Comparison of ENCODE assay signal across 8 cellular contexts in genomic region chr17:1999557-2000251, GRCh38. TPM values are rescaled to one million over a fixed set of nuclear protein-coding genes. Genes with fewer than 3 reads are reported as not detected.
A peak's percentile ranks its signal among the peaks of the same experiment; 100 is the strongest.
DNase-seq lines count a peak whose midpoint lies in the region; ATAC-seq and TF ChIP-seq lines count a peak whose summit lies in the region.

No MANE protein-coding gene starts in this region.

- whole genome bisulfite sequencing in liver: 13% methylated on average over 13 of the region's 13 CpGs

- H3K4me3 Mint-ChIP-seq in activated CD8-positive, alpha-beta T cell treated with anti-CD3 and anti-CD28 coated beads, Interleukin-2, amount 10 ng/mL, durations not matched to agents 7 days and 5 days: no peak overlapping the region

- TF ChIP-seq CTCF in cardiac fibroblast (IDR thresholded peaks at IDR 0.05; ENCODE audit: low read depth, low read length): no peak
- no peak for TF ChIP-seq CTCF in liver (IDR thresholded peaks at IDR 0.05; ENCODE audit: low read depth, low read length, missing input control)
- no peak for TF ChIP-seq CTCF in thoracic aorta (IDR thresholded peaks at IDR 0.05)

- H3K9ac ChIP-seq in liver (ENCODE audit: low read depth in 1 of 2, low read length in 2 of 2): no peak overlapping the region

- DNase-seq in Ammon's horn (ENCODE audit: low spot score) (peak; percentile 71), NCI-H146 (lab: John Stamatoyannopoulos, UW) (peak; percentile 89), cardiac fibroblast (ENCODE audit: low read depth in 2 of 2) (peak; percentile 14 to 45), thoracic aorta (ENCODE audit: low spot score) (no peak)
- DNase-seq in effector CD8-positive, alpha-beta T cell (lab: John Stamatoyannopoulos, UW): no peak
- DNase-seq in activated CD8-positive, alpha-beta T cell treated with anti-CD3 and anti-CD28 coated beads, Interleukin-2, amount 10 ng/mL, durations not matched to agents 7 days and 5 days: no peak
- DNase-seq in activated naive CD4-positive, alpha-beta T cell treated with Interleukin-2 at 50 U/mL for 16 hours: no peak

- H3K4me1 Mint-ChIP-seq in activated CD8-positive, alpha-beta T cell treated with anti-CD3 and anti-CD28 coated beads, Interleukin-2, amount 10 ng/mL, durations not matched to agents 7 days and 5 days (ENCODE audit: low read depth): peaks cover 3% of the 10 kb centered on the region

- peaks cover 34 to 86% (median 68%) of the 10 kb centered on the region in 4 donors for H3K4me1 ChIP-seq in liver (ENCODE audit: control insufficient read depth in 4 of 4, insufficient read depth in 4 of 4, low read length in 3 of 4)
- peaks cover 26 to 40% of the 10 kb centered on the region in 2 donors for H3K4me1 ChIP-seq in thoracic aorta (ENCODE audit: control insufficient read depth in 1 of 2, low read depth in 2 of 2)

- H3K4me3 ChIP-seq in cardiac fibroblast (replicated peaks in 1 of 2; ENCODE audit: low read depth in 2 of 2, low read length in 2 of 2): no peak overlapping the region
- H3K4me3 ChIP-seq in liver (ENCODE audit: low read depth in 1 of 3, low read length in 3 of 3): no peak overlapping the region
- H3K4me3 ChIP-seq in thoracic aorta: peak overlapping the region; percentile 46

- peak in 1 of 2 donors; percentile 14 for TF ChIP-seq RAD21 in liver (IDR thresholded peaks at IDR 0.05)

- no peaks in the 10 kb centered on the region for H3K9me3 ChIP-seq in liver (ENCODE audit: control insufficient read depth in 4 of 4, low read length in 3 of 4)
- no peaks in the 10 kb centered on the region for H3K9me3 ChIP-seq in thoracic aorta

- no peaks in the 10 kb centered on the region for H3K36me3 Mint-ChIP-seq in activated CD8-positive, alpha-beta T cell treated with anti-CD3 and anti-CD28 coated beads, Interleukin-2, amount 10 ng/mL, durations not matched to agents 7 days and 5 days (ENCODE audit: low read depth)

- CTCF ChIA-PET in activated CD8-positive, alpha-beta T cell treated with anti-CD3 and anti-CD28 coated beads, Interleukin-2, amount 10 ng/mL, durations not matched to agents 7 days and 5 days (lab: Charles Lee): no interaction called here

- H3K27me3 ChIP-seq in liver (ENCODE audit: control insufficient read depth in 4 of 4, insufficient read depth in 4 of 4, low read length in 3 of 4) (no peaks in the 10 kb centered on the region), thoracic aorta (replicated peaks; ENCODE audit: insufficient read depth) (no peaks in the 10 kb centered on the region)

- no peak overlapping the region for H3K27ac Mint-ChIP-seq in activated CD8-positive, alpha-beta T cell treated with anti-CD3 and anti-CD28 coated beads, Interleukin-2, amount 10 ng/mL, durations not matched to agents 7 days and 5 days

- H3K27ac ChIP-seq in liver (ENCODE audit: low read depth in 1 of 2, low read length in 2 of 2): peak overlapping the region; percentile 28 to 56
- peak overlapping the region; percentile 70 to 74 for H3K27ac ChIP-seq in thoracic aorta

- H3K36me3 ChIP-seq in liver (ENCODE audit: control insufficient read depth in 4 of 4, insufficient read depth in 3 of 4, low read depth in 1 of 4, low read length in 3 of 4) (no peaks in the 10 kb centered on the region), thoracic aorta (no peaks in the 10 kb centered on the region)

- peaks cover 31% of the 10 kb centered on the region for H3K27me3 Mint-ChIP-seq in activated CD8-positive, alpha-beta T cell treated with anti-CD3 and anti-CD28 coated beads, Interleukin-2, amount 10 ng/mL, durations not matched to agents 7 days and 5 days (ENCODE audit: low read depth)

- POLR2A ChIA-PET in activated CD8-positive, alpha-beta T cell treated with anti-CD3 and anti-CD28 coated beads, Interleukin-2, amount 10 ng/mL, durations not matched to agents 7 days and 5 days (lab: Charles Lee): no interaction called here

- ATAC-seq in thoracic aorta (ENCODE audit: insufficient number of reproducible peaks, low FRiP score, low read depth): peak; percentile 46
- no peak for ATAC-seq in activated CD8-positive, alpha-beta T cell treated with anti-CD3 and anti-CD28 coated beads, Interleukin-2, amount 10 ng/mL, durations not matched to agents 7 days and 5 days

- H3K9me3 Mint-ChIP-seq in activated CD8-positive, alpha-beta T cell treated with anti-CD3 and anti-CD28 coated beads, Interleukin-2, amount 10 ng/mL, durations not matched to agents 7 days and 5 days (ENCODE audit: insufficient read depth): no peaks in the 10 kb centered on the region

TF ChIP-seq in liver, 16 proteins besides CTCF, POLR2A, EP300 and RAD21:
- TF ChIP-seq FOXA1 (IDR thresholded peaks at IDR 0.05) (no peak), ZBTB33 (IDR thresholded peaks at IDR 0.05) (no peak), YY1 (IDR thresholded peaks at IDR 0.05) (peak; percentile 15), SP1 (IDR thresholded peaks at IDR 0.05) (peak; percentile 35), JUND (IDR thresholded peaks at IDR 0.05) (no peak), HNF4A (conservative IDR thresholded peaks at IDR 0.05) (peak in 1 of 2 donors; percentile 16), NR2F2 (IDR thresholded peaks at IDR 0.05) (peak; percentile 2), RXRA (IDR thresholded peaks at IDR 0.05) (peak; percentile 10 to 23), FOXA2 (IDR thresholded peaks at IDR 0.05) (no peak), HNF4G (IDR thresholded peaks at IDR 0.05) (no peak), GABPA (IDR thresholded peaks at IDR 0.05 in 1 of 2, conservative IDR thresholded peaks at IDR 0.05 in 1 of 2) (no peak)
- TF ChIP-seq, protein P1, sequence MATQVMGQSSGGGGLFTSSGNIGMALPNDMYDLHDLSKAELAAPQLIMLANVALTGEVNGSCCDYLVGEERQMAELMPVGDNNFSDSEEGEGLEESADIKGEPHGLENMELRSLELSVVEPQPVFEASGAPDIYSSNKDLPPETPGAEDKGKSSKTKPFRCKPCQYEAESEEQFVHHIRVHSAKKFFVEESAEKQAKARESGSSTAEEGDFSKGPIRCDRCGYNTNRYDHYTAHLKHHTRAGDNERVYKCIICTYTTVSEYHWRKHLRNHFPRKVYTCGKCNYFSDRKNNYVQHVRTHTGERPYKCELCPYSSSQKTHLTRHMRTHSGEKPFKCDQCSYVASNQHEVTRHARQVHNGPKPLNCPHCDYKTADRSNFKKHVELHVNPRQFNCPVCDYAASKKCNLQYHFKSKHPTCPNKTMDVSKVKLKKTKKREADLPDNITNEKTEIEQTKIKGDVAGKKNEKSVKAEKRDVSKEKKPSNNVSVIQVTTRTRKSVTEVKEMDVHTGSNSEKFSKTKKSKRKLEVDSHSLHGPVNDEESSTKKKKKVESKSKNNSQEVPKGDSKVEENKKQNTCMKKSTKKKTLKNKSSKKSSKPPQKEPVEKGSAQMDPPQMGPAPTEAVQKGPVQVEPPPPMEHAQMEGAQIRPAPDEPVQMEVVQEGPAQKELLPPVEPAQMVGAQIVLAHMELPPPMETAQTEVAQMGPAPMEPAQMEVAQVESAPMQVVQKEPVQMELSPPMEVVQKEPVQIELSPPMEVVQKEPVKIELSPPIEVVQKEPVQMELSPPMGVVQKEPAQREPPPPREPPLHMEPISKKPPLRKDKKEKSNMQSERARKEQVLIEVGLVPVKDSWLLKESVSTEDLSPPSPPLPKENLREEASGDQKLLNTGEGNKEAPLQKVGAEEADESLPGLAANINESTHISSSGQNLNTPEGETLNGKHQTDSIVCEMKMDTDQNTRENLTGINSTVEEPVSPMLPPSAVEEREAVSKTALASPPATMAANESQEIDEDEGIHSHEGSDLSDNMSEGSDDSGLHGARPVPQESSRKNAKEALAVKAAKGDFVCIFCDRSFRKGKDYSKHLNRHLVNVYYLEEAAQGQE (IDR thresholded peaks at IDR 0.05): no peak

RNA-seq across cellular contexts. Expression of gene RTN4RL1, which starts 25.4 kb away (rescaled TPM):
- total RNA-seq in liver: 1 to 10 TPM in 1 of 2 donors, under 1 TPM in 1; 0.65 to 1.8 TPM
- polyA plus RNA-seq in liver: 1 to 10 TPM in 1 of 2 donors, under 1 TPM in 1; 0.04 to 5.4 TPM
- total RNA-seq in thoracic aorta: 1 to 10 TPM; 5.4 to 8.0 TPM
- total RNA-seq in activated CD8-positive, alpha-beta T cell treated with anti-CD3 and anti-CD28 coated beads, Interleukin-2, amount 10 ng/mL, durations not matched to agents 7 days and 5 days: under 1 TPM; 0.10 to 0.18 TPM

RNA-seq across cellular contexts. Expression of gene DPH1, which starts 30.2 kb away (rescaled TPM):
- 10 to 100 TPM in 1 of 2 donors, 1 to 10 TPM in 1; 9.8 to 24.6 TPM for total RNA-seq in liver
- polyA plus RNA-seq in liver: 10 to 100 TPM; 17.5 to 21.2 TPM
- 10 to 100 TPM; 46.0 to 61.1 TPM for total RNA-seq in thoracic aorta
- 10 to 100 TPM; 24.6 to 24.7 TPM for total RNA-seq in activated CD8-positive, alpha-beta T cell treated with anti-CD3 and anti-CD28 coated beads, Interleukin-2, amount 10 ng/mL, durations not matched to agents 7 days and 5 days

RNA-seq across cellular contexts. Expression of gene OVCA2, which starts 42.1 kb away (rescaled TPM):
- total RNA-seq in liver (10 to 100 TPM; 16.1 to 17.2 TPM), thoracic aorta (10 to 100 TPM; 44.1 to 46.6 TPM)
- polyA plus RNA-seq in liver: 10 to 100 TPM; 30.3 to 30.6 TPM
- 10 to 100 TPM; 34.9 to 40.1 TPM for total RNA-seq in activated CD8-positive, alpha-beta T cell treated with anti-CD3 and anti-CD28 coated beads, Interleukin-2, amount 10 ng/mL, durations not matched to agents 7 days and 5 days

RNA-seq across cellular contexts. Expression of gene HIC1, which starts 55.2 kb away (rescaled TPM):
- total RNA-seq in liver (1 to 10 TPM; 3.9 to 4.8 TPM), thoracic aorta (10 to 100 TPM; 38.3 to 53.9 TPM)
- 1 to 10 TPM in 1 of 2 donors, under 1 TPM in 1; 0.44 to 3.5 TPM for polyA plus RNA-seq in liver
- 10 to 100 TPM; 66.8 to 70.8 TPM for total RNA-seq in activated CD8-positive, alpha-beta T cell treated with anti-CD3 and anti-CD28 coated beads, Interleukin-2, amount 10 ng/mL, durations not matched to agents 7 days and 5 days

Comparison
In these comparisons a context has a peak if more than half of its experiments do, and no peak if none do; other contexts are left out.
1. DNase-seq: peak in Ammon's horn (single experiment), NCI-H146 (single experiment) and cardiac fibroblast (2 of 2); none in thoracic aorta (single experiment), effector CD8-positive, alpha-beta T cell (single experiment), activated CD8-positive, alpha-beta T cell treated with anti-CD3 and anti-CD28 coated beads, Interleukin-2, amount 10 ng/mL, durations not matched to agents 7 days and 5 days (single experiment) and activated naive CD4-positive, alpha-beta T cell treated with Interleukin-2 at 50 U/mL for 16 hours (single experiment).